ENCODE assay signal across 1 cellular context in genomic region chr7:2974093-2974819, GRCh38.
TF ChIP-seq lines count a peak whose summit lies in the region.

No MANE protein-coding gene starts in this region.

TF ChIP-seq in K562, 482 proteins besides CTCF, POLR2A, EP300 and RAD21 (continued from another document):
- TF ChIP-seq FOXP1 (CRISPR knock-in tag; IDR thresholded peaks at IDR 0.05) (no peak), POLR3A (IDR thresholded peaks at IDR 0.05; ENCODE audit: borderline replicate concordance, extremely low read depth, insufficient read depth, insufficient read length) (no peak), RCOR1 (IDR thresholded peaks at IDR 0.05; ENCODE audit: borderline replicate concordance in 1 of 2, low read depth in 2 of 2, low read length in 2 of 2) (peak in 1 of 2 experiments; percentile 44; a peak in 1 of 4 replicates), EHMT2 (IDR thresholded peaks at IDR 0.05) (no peak), CEBPB (tag; IDR thresholded peaks at IDR 0.05) (peak; percentile 85), TBP (optimal IDR thresholded peaks at IDR 0.05; ENCODE audit: low read depth, low read length) (no peak), PHB2 (IDR thresholded peaks at IDR 0.05; ENCODE audit: low read depth) (no peak), ESRRB (CRISPR knock-in tag; IDR thresholded peaks at IDR 0.05; ENCODE audit: borderline replicate concordance) (no peak), ZNF512 (tag; IDR thresholded peaks at IDR 0.05) (no peak), PML (IDR thresholded peaks at IDR 0.05; ENCODE audit: low read length) (no peak), RFX7 (CRISPR knock-in tag; IDR thresholded peaks at IDR 0.05) (no peak), DACH1 (IDR thresholded peaks at IDR 0.05; ENCODE audit: partially characterized antibody) (no peak), NCOA1 (IDR thresholded peaks at IDR 0.05; ENCODE audit: low read depth) (no peak), ZSCAN29 (IDR thresholded peaks at IDR 0.05) (no peak), ATF7 (IDR thresholded peaks at IDR 0.05) (peak; percentile 70), HDAC2 (IDR thresholded peaks at IDR 0.05) (0 out of 2 replicates have a peak, but pooled peaks have one; percentile 36), FOXA1 (IDR thresholded peaks at IDR 0.05; ENCODE audit: borderline replicate concordance) (no peak), MYC (IDR thresholded peaks at IDR 0.05; ENCODE audit: low read depth, low read length) (no peak), MYC (CRISPR knock-in tag; IDR thresholded peaks at IDR 0.05; ENCODE audit: borderline replicate concordance, low read depth) (no peak), GABPB2 (CRISPR knock-in tag; conservative IDR thresholded peaks at IDR 0.05) (no peak), SMAD2 (IDR thresholded peaks at IDR 0.05; ENCODE audit: low read depth, low read length) (no peak), MAFF (IDR thresholded peaks at IDR 0.05; ENCODE audit: low read length) (no peak), ATF3 (IDR thresholded peaks at IDR 0.05) (peak; percentile 89), ATF3 (CRISPR knock-in tag; conservative IDR thresholded peaks at IDR 0.05) (no peak), STAT5B (CRISPR knock-in tag; IDR thresholded peaks at IDR 0.05) (no peak), SMAD4 (CRISPR knock-in tag; conservative IDR thresholded peaks at IDR 0.05) (no peak), ZNF311 (CRISPR knock-in tag; IDR thresholded peaks at IDR 0.05) (no peak), ZNF583 (CRISPR knock-in tag; IDR thresholded peaks at IDR 0.05) (no peak), NUFIP1 (IDR thresholded peaks at IDR 0.05; ENCODE audit: partially characterized antibody) (no peak), ARID1B (IDR thresholded peaks at IDR 0.05) (peak; percentile 29; the same call in 1 of the 2 replicates), ZFP91 (CRISPR knock-in tag; IDR thresholded peaks at IDR 0.05) (no peak), TRIM24 (IDR thresholded peaks at IDR 0.05) (0 out of 4 replicates have a peak, but pooled peaks have one; percentile 25 to 28), POLR2B (IDR thresholded peaks at IDR 0.05; ENCODE audit: low read depth, partially characterized antibody) (no peak), RNF219 (CRISPR knock-in tag; IDR thresholded peaks at IDR 0.05) (no peak), MAFG (tag; conservative IDR thresholded peaks at IDR 0.05) (no peak), MCM7 (IDR thresholded peaks at IDR 0.05) (no peak), CEBPG (CRISPR knock-in tag; IDR thresholded peaks at IDR 0.05) (no peak), CEBPG (tag; conservative IDR thresholded peaks at IDR 0.05 in 1 of 2, IDR thresholded peaks at IDR 0.05 in 1 of 2) (peak; percentile 36 to 65; a peak in 3 of 4 replicates), KAT8 (IDR thresholded peaks at IDR 0.05; ENCODE audit: low read depth) (no peak)
